8 cellular contexts compared by ENCODE assay signal in the genomic region with DNA sequence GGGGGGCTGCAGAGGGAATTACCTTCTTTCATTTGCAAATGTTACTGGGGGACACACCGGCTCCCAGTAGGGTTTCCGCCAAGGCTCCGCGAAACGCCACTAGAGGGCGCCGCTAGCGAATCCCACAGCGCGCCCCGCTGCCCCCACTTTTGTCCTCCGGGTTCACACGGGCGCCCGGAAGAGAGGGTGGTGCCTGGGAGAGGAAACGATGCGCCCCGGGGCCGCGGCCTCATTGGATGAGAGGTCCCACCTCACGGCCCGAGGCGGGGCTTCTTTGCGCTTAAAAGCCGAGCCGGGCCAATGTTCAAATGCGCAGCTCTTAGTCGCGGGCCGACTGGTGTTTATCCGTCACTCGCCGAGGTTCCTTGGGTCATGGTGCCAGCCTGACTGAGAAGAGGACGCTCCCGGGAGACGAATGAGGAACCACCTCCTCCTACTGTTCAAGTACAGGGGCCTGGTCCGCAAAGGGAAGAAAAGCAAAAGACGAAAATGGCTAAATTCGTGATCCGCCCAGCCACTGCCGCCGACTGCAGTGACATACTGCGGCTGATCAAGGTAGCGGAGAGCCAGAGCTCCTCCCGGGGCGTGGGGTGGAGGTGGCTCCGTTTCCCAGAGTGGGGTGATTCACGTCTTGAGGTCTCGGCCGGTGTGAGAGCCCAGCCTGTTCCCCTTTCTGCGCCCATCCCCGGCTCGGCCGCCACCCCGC. TPM values are rescaled to one million over a fixed set of nuclear protein-coding genes. Genes with fewer than 3 reads are reported as not detected.
A peak's percentile ranks its signal among the peaks of the same experiment; 100 is the strongest.
DNase-seq lines count a peak whose midpoint lies in the region; ATAC-seq, FAIRE-seq and TF ChIP-seq lines count a peak whose summit lies in the region.

SAT1 (plus strand) TSS at position 311 of the 706 bp plus-strand sequence; CDS start at position 490, 179 bp downstream.

- TF ChIP-seq CTCF in esophagus muscularis mucosa (IDR thresholded peaks at IDR 0.05): peak; percentile 76 to 77 (median 77)

- H3K36me3 ChIP-seq in Karpas-422 (ENCODE audit: insufficient read depth, low read length): peaks cover 23% of the 10 kb centered on the region
- peaks cover 0 to 23% (median 2%) of the 10 kb centered on the region in 4 donors for H3K36me3 ChIP-seq in esophagus muscularis mucosa

- peak within 1 kb of the TSS; percentile 77 for H3K4me3 ChIP-seq in Karpas-422 (ENCODE audit: low read length)
- peak within 1 kb of the TSS; percentile 64 to 78 (median 68) for H3K4me3 ChIP-seq in esophagus muscularis mucosa

- H3K4me2 ChIP-seq in Karpas-422 (ENCODE audit: low read depth, low read length, poor library complexity, severe bottlenecking): peak within 1 kb of the TSS; percentile 79

- peak; percentile 84 for ATAC-seq in GM21825 (IDR thresholded peaks at IDR 0.05; ENCODE audit: unreplicated experiment)
- ATAC-seq in activated T-cell treated with anti-CD3 and anti-CD28 coated beads, Interleukin-2, amount 50 U/mL, for 72 hours (replicated peaks in 1 of 2): peak; percentile 81 to 83
- peak; percentile 91 for ATAC-seq in stimulated activated effector memory CD8-positive, alpha-beta T cell treated with anti-CD3 and anti-CD28 coated beads, Interleukin-12 subunit alpha, Interleukin-12 subunit beta, amount 100 ng/mL, for 72 hours

- H3K27me3 ChIP-seq in Karpas-422 (ENCODE audit: low read length) (no peaks in the 10 kb centered on the region), esophagus muscularis mucosa (no peaks in the 10 kb centered on the region)

- H3K27ac Mint-ChIP-seq in activated T-cell treated with anti-CD3 and anti-CD28 coated beads, Interleukin-2, amount 50 U/mL, for 72 hours: peak within 1 kb of the TSS; percentile 100
- peak within 1 kb of the TSS; percentile 94 for H3K27ac Mint-ChIP-seq in stimulated activated effector memory CD8-positive, alpha-beta T cell treated with anti-CD3 and anti-CD28 coated beads, Interleukin-12 subunit alpha, Interleukin-12 subunit beta, amount 100 ng/mL, for 72 hours

- H3K79me2 ChIP-seq in Karpas-422 (ENCODE audit: low read length): peaks cover 22% of the 10 kb centered on the region

- H2AFZ ChIP-seq in Karpas-422 (ENCODE audit: low read length): peak within 1 kb of the TSS; percentile 73

- peaks cover 11% of the 10 kb centered on the region for H3K27me3 Mint-ChIP-seq in activated T-cell treated with anti-CD3 and anti-CD28 coated beads, Interleukin-2, amount 50 U/mL, for 72 hours (ENCODE audit: low read depth)

- peak; percentile 96 for TF ChIP-seq POLR2A in esophagus muscularis mucosa (IDR thresholded peaks at IDR 0.05; ENCODE audit: low read depth)

- DNase-seq in Daoy (ENCODE audit: low read depth) (peak; percentile 94), Karpas-422 (peak; percentile 98), RCC 7860 (ENCODE audit: low spot score) (peak; percentile 84), esophagus muscularis mucosa (ENCODE audit: extremely low spot score) (peak; percentile 97), myocyte (ENCODE audit: low read depth) (peak; percentile 93)
- peak; percentile 95 for DNase-seq in activated T-cell treated with anti-CD3 and anti-CD28 coated beads, Interleukin-2, amount 50 U/mL, for 72 hours
- DNase-seq in stimulated activated effector memory CD8-positive, alpha-beta T cell treated with anti-CD3 and anti-CD28 coated beads, Interleukin-12 subunit alpha, Interleukin-12 subunit beta, amount 100 ng/mL, for 72 hours (ENCODE audit: low spot score in 2 of 2): peak; percentile 81 to 93

- H3K9me3 Mint-ChIP-seq in activated T-cell treated with anti-CD3 and anti-CD28 coated beads, Interleukin-2, amount 50 U/mL, for 72 hours: no peaks in the 10 kb centered on the region
- H3K9me3 Mint-ChIP-seq in stimulated activated effector memory CD8-positive, alpha-beta T cell treated with anti-CD3 and anti-CD28 coated beads, Interleukin-12 subunit alpha, Interleukin-12 subunit beta, amount 100 ng/mL, for 72 hours: no peaks in the 10 kb centered on the region

- no peaks in the 10 kb centered on the region for H3K9me2 ChIP-seq in Karpas-422 (replicated peaks; ENCODE audit: insufficient read depth, low read length)

- FAIRE-seq in RCC 7860 (lab: Jason Lieb, UNC): peak; percentile 79

- H3K9me3 ChIP-seq in Karpas-422 (ENCODE audit: low read length) (no peaks in the 10 kb centered on the region), esophagus muscularis mucosa (no peaks in the 10 kb centered on the region)

- no peak for TF ChIP-seq EP300 in esophagus muscularis mucosa (IDR thresholded peaks at IDR 0.05)

- intact Hi-C loops in esophagus muscularis mucosa (cut with DNase I): loop anchor here (2.0 to 10.0 kb wide), 4 partner anchors 41 to 242 kb away; partner anchors contain the start of genes ACOT9 and KLHL15

- H3K4me1 ChIP-seq in Karpas-422 (ENCODE audit: low read length) (peaks cover 22% of the 10 kb centered on the region), esophagus muscularis mucosa (peaks cover 0 to 30% (median 10%) of the 10 kb centered on the region in 4 donors)

- H3K36me3 Mint-ChIP-seq in activated T-cell treated with anti-CD3 and anti-CD28 coated beads, Interleukin-2, amount 50 U/mL, for 72 hours (ENCODE audit: insufficient read depth in 2 of 2): peaks cover 18 to 27% of the 10 kb centered on the region in 2 donors
- peaks cover 43% of the 10 kb centered on the region for H3K36me3 Mint-ChIP-seq in stimulated activated effector memory CD8-positive, alpha-beta T cell treated with anti-CD3 and anti-CD28 coated beads, Interleukin-12 subunit alpha, Interleukin-12 subunit beta, amount 100 ng/mL, for 72 hours

- peaks cover 7% of the 10 kb centered on the region; the same call in 1 of the 2 replicates for H4K20me1 ChIP-seq in Karpas-422 (ENCODE audit: insufficient read depth, low read depth, low read length)

- peak within 1 kb of the TSS; percentile 90 for H3K9ac ChIP-seq in Karpas-422 (ENCODE audit: low read length)

- H3K27ac ChIP-seq in Karpas-422 (ENCODE audit: low read length) (peak within 1 kb of the TSS; percentile 79), esophagus muscularis mucosa (replicated peaks in 1 of 4) (peak within 1 kb of the TSS; percentile 89 to 96 (median 94))

- H3K4me1 Mint-ChIP-seq in activated T-cell treated with anti-CD3 and anti-CD28 coated beads, Interleukin-2, amount 50 U/mL, for 72 hours (ENCODE audit: low read depth): peaks cover 48% of the 10 kb centered on the region
- H3K4me1 Mint-ChIP-seq in stimulated activated effector memory CD8-positive, alpha-beta T cell treated with anti-CD3 and anti-CD28 coated beads, Interleukin-12 subunit alpha, Interleukin-12 subunit beta, amount 100 ng/mL, for 72 hours: peaks cover 27% of the 10 kb centered on the region

- H3K4me3 Mint-ChIP-seq in activated T-cell treated with anti-CD3 and anti-CD28 coated beads, Interleukin-2, amount 50 U/mL, for 72 hours: peak within 1 kb of the TSS; percentile 87 to 99
- peak within 1 kb of the TSS; percentile 88 for H3K4me3 Mint-ChIP-seq in stimulated activated effector memory CD8-positive, alpha-beta T cell treated with anti-CD3 and anti-CD28 coated beads, Interleukin-12 subunit alpha, Interleukin-12 subunit beta, amount 100 ng/mL, for 72 hours

- WGBS in esophagus muscularis mucosa: 31% methylated on average over 47 of the region's 55 CpGs

RNA-seq across cellular contexts. Expression of gene SAT1, which starts in this region (rescaled TPM):
- total RNA-seq in Daoy (2014; rRNA removed; shearing (Covaris generic)): 56.4 and 65.9 TPM in 2 replicates
- 230 and 256 TPM in 2 replicates for total RNA-seq in Karpas-422 (2014; rRNA removed; shearing (Covaris generic); ENCODE audit: low replicate concordance)
- total RNA-seq in activated T-cell treated with anti-CD3 and anti-CD28 coated beads, Interleukin-2, amount 50 U/mL, for 72 hours: 100 to 1,000 TPM; 229 to 424 TPM
- total RNA-seq in esophagus muscularis mucosa (100 to 1,000 TPM; 152 to 621 (median 206) TPM), myocyte (43.6 and 50.6 TPM in 2 replicates)
- 59.9 TPM for polyA plus RNA-seq in myocyte (2012)

Comparison
In these comparisons a context has a peak if more than half of its experiments do, and no peak if none do; other contexts are left out.
1. Peak in every context shown above with its lines: DNase-seq, ATAC-seq, H3K4me3 ChIP-seq and H3K27ac ChIP-seq.